In the genomic region with DNA sequence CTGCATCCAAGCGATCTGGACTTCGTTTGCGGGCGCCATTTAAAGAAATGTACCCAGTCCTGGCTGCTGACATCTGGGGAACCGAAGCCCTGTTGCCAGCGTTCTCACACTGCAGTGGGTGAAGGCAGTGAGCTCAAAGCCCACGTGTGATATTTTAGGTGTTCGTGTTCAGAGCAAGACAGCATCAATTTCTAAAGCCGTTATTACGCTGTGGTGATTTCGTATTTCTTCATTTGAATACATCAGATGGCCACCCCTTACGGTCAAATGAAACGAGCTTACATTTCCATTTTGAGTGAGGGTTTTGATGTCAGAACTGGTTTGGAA, we compare ENCODE assay signal across 8 cellular contexts. TPM values are rescaled to one million over a fixed set of nuclear protein-coding genes. Genes with fewer than 3 reads are reported as not detected.
DNase-seq lines count a peak whose midpoint lies in the region; ATAC-seq and TF ChIP-seq lines count a peak whose summit lies in the region.

No MANE protein-coding gene starts in this region.

- no peak for TF ChIP-seq CTCF in epithelial cell of proximal tubule (conservative IDR thresholded peaks at IDR 0.05; ENCODE audit: low read depth, low read length)
- TF ChIP-seq CTCF in progenitor cell of endocrine pancreas (IDR thresholded peaks at IDR 0.05; ENCODE audit: unreplicated experiment), result no peak
- TF ChIP-seq CTCF in omental fat pad (IDR thresholded peaks at IDR 0.05), result no peak

- H3K4me1 Mint-ChIP-seq in progenitor cell of endocrine pancreas (ENCODE audit: low read depth), result peaks cover 4% of the 10 kb centered on the region

- no peak for ATAC-seq in omental fat pad (ENCODE audit: low FRiP score)
- ATAC-seq in HG02884 (IDR thresholded peaks at IDR 0.05; ENCODE audit: unreplicated experiment), result no peak

- no peaks in the 10 kb centered on the region for H3K9me3 Mint-ChIP-seq in progenitor cell of endocrine pancreas (ENCODE audit: low read depth)

- peak overlapping the region; percentile 97 for H3K27ac Mint-ChIP-seq in progenitor cell of endocrine pancreas

- peak overlapping the region; percentile 86 for H3K4me3 ChIP-seq in epithelial cell of proximal tubule (ENCODE audit: low read depth, low read length)

- H3K36me3 Mint-ChIP-seq in progenitor cell of endocrine pancreas (ENCODE audit: insufficient read depth), result peaks cover 2% of the 10 kb centered on the region

- H3K4me3 Mint-ChIP-seq in progenitor cell of endocrine pancreas (ENCODE audit: low read depth), result peak overlapping the region; percentile 86

- peak; percentile 54 for DNase-seq in NCI-H1417 treated with DMSO at 0.1 percent for 48 hours (lab: John Stamatoyannopoulos, UW)
- no peak for DNase-seq in NCI-H1417 (lab: John Stamatoyannopoulos, UW)
- peak; percentile 55 for DNase-seq in OCI-M1 (lab: John Stamatoyannopoulos, UW)
- no peak for DNase-seq in epithelial cell of proximal tubule (ENCODE audit: low read depth)
- DNase-seq in progenitor cell of endocrine pancreas (ENCODE audit: low spot score, unreplicated experiment), result no peak
- no peak for DNase-seq in omental fat pad (ENCODE audit: low spot score)
- DNase-seq in NCI-H446 (lab: John Stamatoyannopoulos, UW), result no peak

- H3K27me3 Mint-ChIP-seq in progenitor cell of endocrine pancreas, result no peaks in the 10 kb centered on the region

RNA-seq across cellular contexts. Expression of a gene that starts 0.4 kb away (rescaled TPM):
- total RNA-seq in epithelial cell of proximal tubule (0.80 and 1.1 TPM in 2 replicates), progenitor cell of endocrine pancreas (2.0 TPM in 2 replicates), omental fat pad (1 to 10 TPM in 2 of 4 donors, under 1 TPM in 1, not detected in 1; 0.48 to 2.2 (median 1.5) TPM)

RNA-seq across cellular contexts. Expression of a gene that starts 42.2 kb away (rescaled TPM):
- total RNA-seq in epithelial cell of proximal tubule, result 12.5 and 13.2 TPM in 2 replicates
- total RNA-seq in progenitor cell of endocrine pancreas, result 86.0 and 89.3 TPM in 2 replicates
- total RNA-seq in omental fat pad, result 100 to 1,000 TPM in 2 of 4 donors, 10 to 100 TPM in 2; 89.4 to 138 (median 103) TPM

RNA-seq across cellular contexts. Expression of a gene that starts 43.4 kb away (rescaled TPM):
- total RNA-seq in epithelial cell of proximal tubule (not detected in 2 replicates), progenitor cell of endocrine pancreas (not detected in 2 replicates), omental fat pad (10 to 100 TPM in 3 of 4 donors, 1 to 10 TPM in 1; 5.8 to 25.9 (median 14.0) TPM)

Comparison
In these comparisons a context has a peak if more than half of its experiments do, and no peak if none do; other contexts are left out.
1. DNase-seq: peak in NCI-H1417 treated with DMSO at 0.1 percent for 48 hours (single experiment) and OCI-M1 (single experiment); none in NCI-H1417 (0 of 3), epithelial cell of proximal tubule (single experiment), progenitor cell of endocrine pancreas (single experiment), omental fat pad (single experiment) and NCI-H446 (0 of 2).